In the genomic region with DNA sequence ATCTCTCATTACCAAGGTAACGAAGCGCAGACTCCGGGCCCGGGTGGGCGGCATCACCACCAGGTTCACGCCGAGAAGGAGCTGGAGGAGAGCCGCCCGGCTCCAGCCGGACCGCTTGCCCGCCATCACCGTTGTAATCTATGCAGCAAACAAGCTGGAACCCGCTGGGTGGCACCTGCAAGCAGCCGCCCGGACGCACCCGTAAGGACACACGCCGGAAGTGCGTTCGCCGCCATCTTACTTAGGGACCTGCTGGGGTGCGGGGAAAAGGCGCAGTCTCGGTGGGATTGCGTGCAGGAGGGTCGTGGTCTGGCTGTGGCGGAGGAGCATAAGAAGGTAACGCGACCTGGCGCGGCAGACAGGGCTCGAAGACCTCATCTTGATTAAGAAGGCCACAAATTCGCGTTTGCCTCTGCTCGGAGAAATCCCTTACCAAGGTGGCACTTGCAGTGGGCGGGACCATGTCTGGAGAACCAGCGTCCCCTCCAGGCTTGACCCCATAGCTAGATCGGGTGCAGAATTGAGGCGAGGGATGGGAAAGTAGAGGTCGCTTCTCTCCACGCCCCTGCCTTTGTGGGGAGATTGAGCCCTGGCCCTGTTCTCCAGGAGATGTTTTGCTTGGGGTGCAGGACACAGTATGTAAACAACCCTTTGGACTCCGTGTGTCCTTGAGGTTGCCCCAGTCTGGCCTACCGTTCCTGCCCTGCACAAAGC, we compare ENCODE assay signal across 1 cellular context.
TF ChIP-seq lines count a peak whose summit lies in the region.

A gene with protein sequence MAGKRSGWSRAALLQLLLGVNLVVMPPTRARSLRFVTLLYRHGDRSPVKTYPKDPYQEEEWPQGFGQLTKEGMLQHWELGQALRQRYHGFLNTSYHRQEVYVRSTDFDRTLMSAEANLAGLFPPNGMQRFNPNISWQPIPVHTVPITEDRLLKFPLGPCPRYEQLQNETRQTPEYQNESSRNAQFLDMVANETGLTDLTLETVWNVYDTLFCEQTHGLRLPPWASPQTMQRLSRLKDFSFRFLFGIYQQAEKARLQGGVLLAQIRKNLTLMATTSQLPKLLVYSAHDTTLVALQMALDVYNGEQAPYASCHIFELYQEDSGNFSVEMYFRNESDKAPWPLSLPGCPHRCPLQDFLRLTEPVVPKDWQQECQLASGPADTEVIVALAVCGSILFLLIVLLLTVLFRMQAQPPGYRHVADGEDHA (minus strand): TSS at position 151 of the 714 bp plus-strand sequence. CDS start 25 bp downstream, at position 126.

TF ChIP-seq in K562, 482 proteins besides CTCF, POLR2A, EP300 and RAD21 (continued from another document and continues in another):
- TF ChIP-seq, protein P1, sequence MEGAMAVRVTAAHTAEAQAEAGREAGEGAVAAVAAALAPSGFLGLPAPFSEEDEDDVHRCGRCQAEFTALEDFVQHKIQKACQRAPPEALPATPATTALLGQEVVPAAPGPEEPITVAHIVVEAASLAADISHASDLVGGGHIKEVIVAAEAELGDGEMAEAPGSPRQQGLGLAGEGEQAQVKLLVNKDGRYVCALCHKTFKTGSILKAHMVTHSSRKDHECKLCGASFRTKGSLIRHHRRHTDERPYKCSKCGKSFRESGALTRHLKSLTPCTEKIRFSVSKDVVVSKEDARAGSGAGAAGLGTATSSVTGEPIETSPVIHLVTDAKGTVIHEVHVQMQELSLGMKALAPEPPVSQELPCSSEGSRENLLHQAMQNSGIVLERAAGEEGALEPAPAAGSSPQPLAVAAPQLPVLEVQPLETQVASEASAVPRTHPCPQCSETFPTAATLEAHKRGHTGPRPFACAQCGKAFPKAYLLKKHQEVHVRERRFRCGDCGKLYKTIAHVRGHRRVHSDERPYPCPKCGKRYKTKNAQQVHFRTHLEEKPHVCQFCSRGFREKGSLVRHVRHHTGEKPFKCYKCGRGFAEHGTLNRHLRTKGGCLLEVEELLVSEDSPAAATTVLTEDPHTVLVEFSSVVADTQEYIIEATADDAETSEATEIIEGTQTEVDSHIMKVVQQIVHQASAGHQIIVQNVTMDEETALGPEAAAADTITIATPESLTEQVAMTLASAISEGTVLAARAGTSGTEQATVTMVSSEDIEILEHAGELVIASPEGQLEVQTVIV (CRISPR knock-in tag; IDR thresholded peaks at IDR 0.05; ENCODE audit: borderline replicate concordance): no peak
- TF ChIP-seq TCF7L2 (IDR thresholded peaks at IDR 0.05; ENCODE audit: low read depth, low read length) (0 out of 2 replicates have a peak, but pooled peaks have one; percentile 13), NFE2 (IDR thresholded peaks at IDR 0.05; ENCODE audit: low read depth) (no peak; the same call in 1 of the 2 replicates), ELF1 (tag; IDR thresholded peaks at IDR 0.05) (peak; percentile 65), PHF20 (IDR thresholded peaks at IDR 0.05; ENCODE audit: partially characterized antibody) (peak; percentile 95), TAF1 (IDR thresholded peaks at IDR 0.05; ENCODE audit: control insufficient read depth, extremely low read depth, insufficient read depth, low read length, severe bottlenecking) (peak; percentile 99), BACH1 (tag; IDR thresholded peaks at IDR 0.05) (no peak), HDAC2 (IDR thresholded peaks at IDR 0.05) (peak; percentile 85; the same call in 1 of the 2 replicates), ZFX (CRISPR knock-in tag; IDR thresholded peaks at IDR 0.05) (peak; percentile 78), ZNF696 (CRISPR knock-in tag; conservative IDR thresholded peaks at IDR 0.05) (no peak), NCOA6 (IDR thresholded peaks at IDR 0.05) (no peak; the same call in 1 of the 2 replicates), ZNF274 (IDR thresholded peaks at IDR 0.05; ENCODE audit: borderline replicate concordance, low read depth, low read length) (no peak), LARP7 (IDR thresholded peaks at IDR 0.05) (no peak; the same call in none of the 2 replicates), SRSF3 (IDR thresholded peaks at IDR 0.05; ENCODE audit: insufficient read depth, low read length) (no peak), SRSF1 (IDR thresholded peaks at IDR 0.05; ENCODE audit: low read depth, low read length) (no peak), PRMT5 (CRISPR knock-in tag; IDR thresholded peaks at IDR 0.05) (no peak), CCNT2 (IDR thresholded peaks at IDR 0.05; ENCODE audit: borderline replicate concordance, extremely low read depth, insufficient read length, low read depth, low read length) (peak; percentile 51), HNRNPLL (IDR thresholded peaks at IDR 0.05; ENCODE audit: low read depth, low read length, poor library complexity, severe bottlenecking) (peak; percentile 92), ZNF212 (CRISPR knock-in tag; IDR thresholded peaks at IDR 0.05) (no peak), FUS (optimal IDR thresholded peaks at IDR 0.05; ENCODE audit: low read depth, low read length) (no peak)
- TF ChIP-seq, protein P2, sequence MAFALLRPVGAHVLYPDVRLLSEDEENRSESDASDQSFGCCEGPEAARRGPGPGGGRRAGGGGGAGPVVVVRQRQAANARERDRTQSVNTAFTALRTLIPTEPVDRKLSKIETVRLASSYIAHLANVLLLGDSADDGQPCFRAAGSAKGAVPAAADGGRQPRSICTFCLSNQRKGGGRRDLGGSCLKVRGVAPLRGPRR (CRISPR knock-in tag; IDR thresholded peaks at IDR 0.05): no peak
- TF ChIP-seq, protein P3, sequence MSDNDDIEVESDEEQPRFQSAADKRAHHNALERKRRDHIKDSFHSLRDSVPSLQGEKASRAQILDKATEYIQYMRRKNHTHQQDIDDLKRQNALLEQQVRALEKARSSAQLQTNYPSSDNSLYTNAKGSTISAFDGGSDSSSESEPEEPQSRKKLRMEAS (CRISPR knock-in tag; IDR thresholded peaks at IDR 0.05): peak; percentile 72
- TF ChIP-seq, protein P4, sequence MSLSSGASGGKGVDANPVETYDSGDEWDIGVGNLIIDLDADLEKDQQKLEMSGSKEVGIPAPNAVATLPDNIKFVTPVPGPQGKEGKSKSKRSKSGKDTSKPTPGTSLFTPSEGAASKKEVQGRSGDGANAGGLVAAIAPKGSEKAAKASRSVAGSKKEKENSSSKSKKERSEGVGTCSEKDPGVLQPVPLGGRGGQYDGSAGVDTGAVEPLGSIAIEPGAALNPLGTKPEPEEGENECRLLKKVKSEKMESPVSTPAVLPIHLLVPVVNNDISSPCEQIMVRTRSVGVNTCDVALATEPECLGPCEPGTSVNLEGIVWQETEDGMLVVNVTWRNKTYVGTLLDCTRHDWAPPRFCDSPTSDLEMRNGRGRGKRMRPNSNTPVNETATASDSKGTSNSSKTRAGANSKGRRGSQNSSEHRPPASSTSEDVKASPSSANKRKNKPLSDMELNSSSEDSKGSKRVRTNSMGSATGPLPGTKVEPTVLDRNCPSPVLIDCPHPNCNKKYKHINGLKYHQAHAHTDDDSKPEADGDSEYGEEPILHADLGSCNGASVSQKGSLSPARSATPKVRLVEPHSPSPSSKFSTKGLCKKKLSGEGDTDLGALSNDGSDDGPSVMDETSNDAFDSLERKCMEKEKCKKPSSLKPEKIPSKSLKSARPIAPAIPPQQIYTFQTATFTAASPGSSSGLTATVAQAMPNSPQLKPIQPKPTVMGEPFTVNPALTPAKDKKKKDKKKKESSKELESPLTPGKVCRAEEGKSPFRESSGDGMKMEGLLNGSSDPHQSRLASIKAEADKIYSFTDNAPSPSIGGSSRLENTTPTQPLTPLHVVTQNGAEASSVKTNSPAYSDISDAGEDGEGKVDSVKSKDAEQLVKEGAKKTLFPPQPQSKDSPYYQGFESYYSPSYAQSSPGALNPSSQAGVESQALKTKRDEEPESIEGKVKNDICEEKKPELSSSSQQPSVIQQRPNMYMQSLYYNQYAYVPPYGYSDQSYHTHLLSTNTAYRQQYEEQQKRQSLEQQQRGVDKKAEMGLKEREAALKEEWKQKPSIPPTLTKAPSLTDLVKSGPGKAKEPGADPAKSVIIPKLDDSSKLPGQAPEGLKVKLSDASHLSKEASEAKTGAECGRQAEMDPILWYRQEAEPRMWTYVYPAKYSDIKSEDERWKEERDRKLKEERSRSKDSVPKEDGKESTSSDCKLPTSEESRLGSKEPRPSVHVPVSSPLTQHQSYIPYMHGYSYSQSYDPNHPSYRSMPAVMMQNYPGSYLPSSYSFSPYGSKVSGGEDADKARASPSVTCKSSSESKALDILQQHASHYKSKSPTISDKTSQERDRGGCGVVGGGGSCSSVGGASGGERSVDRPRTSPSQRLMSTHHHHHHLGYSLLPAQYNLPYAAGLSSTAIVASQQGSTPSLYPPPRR (CRISPR knock-in tag; IDR thresholded peaks at IDR 0.05; ENCODE audit: borderline replicate concordance): no peak
- TF ChIP-seq, protein P5, sequence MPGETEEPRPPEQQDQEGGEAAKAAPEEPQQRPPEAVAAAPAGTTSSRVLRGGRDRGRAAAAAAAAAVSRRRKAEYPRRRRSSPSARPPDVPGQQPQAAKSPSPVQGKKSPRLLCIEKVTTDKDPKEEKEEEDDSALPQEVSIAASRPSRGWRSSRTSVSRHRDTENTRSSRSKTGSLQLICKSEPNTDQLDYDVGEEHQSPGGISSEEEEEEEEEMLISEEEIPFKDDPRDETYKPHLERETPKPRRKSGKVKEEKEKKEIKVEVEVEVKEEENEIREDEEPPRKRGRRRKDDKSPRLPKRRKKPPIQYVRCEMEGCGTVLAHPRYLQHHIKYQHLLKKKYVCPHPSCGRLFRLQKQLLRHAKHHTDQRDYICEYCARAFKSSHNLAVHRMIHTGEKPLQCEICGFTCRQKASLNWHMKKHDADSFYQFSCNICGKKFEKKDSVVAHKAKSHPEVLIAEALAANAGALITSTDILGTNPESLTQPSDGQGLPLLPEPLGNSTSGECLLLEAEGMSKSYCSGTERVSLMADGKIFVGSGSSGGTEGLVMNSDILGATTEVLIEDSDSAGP (CRISPR knock-in tag; IDR thresholded peaks at IDR 0.05): no peak
- TF ChIP-seq, protein P6, sequence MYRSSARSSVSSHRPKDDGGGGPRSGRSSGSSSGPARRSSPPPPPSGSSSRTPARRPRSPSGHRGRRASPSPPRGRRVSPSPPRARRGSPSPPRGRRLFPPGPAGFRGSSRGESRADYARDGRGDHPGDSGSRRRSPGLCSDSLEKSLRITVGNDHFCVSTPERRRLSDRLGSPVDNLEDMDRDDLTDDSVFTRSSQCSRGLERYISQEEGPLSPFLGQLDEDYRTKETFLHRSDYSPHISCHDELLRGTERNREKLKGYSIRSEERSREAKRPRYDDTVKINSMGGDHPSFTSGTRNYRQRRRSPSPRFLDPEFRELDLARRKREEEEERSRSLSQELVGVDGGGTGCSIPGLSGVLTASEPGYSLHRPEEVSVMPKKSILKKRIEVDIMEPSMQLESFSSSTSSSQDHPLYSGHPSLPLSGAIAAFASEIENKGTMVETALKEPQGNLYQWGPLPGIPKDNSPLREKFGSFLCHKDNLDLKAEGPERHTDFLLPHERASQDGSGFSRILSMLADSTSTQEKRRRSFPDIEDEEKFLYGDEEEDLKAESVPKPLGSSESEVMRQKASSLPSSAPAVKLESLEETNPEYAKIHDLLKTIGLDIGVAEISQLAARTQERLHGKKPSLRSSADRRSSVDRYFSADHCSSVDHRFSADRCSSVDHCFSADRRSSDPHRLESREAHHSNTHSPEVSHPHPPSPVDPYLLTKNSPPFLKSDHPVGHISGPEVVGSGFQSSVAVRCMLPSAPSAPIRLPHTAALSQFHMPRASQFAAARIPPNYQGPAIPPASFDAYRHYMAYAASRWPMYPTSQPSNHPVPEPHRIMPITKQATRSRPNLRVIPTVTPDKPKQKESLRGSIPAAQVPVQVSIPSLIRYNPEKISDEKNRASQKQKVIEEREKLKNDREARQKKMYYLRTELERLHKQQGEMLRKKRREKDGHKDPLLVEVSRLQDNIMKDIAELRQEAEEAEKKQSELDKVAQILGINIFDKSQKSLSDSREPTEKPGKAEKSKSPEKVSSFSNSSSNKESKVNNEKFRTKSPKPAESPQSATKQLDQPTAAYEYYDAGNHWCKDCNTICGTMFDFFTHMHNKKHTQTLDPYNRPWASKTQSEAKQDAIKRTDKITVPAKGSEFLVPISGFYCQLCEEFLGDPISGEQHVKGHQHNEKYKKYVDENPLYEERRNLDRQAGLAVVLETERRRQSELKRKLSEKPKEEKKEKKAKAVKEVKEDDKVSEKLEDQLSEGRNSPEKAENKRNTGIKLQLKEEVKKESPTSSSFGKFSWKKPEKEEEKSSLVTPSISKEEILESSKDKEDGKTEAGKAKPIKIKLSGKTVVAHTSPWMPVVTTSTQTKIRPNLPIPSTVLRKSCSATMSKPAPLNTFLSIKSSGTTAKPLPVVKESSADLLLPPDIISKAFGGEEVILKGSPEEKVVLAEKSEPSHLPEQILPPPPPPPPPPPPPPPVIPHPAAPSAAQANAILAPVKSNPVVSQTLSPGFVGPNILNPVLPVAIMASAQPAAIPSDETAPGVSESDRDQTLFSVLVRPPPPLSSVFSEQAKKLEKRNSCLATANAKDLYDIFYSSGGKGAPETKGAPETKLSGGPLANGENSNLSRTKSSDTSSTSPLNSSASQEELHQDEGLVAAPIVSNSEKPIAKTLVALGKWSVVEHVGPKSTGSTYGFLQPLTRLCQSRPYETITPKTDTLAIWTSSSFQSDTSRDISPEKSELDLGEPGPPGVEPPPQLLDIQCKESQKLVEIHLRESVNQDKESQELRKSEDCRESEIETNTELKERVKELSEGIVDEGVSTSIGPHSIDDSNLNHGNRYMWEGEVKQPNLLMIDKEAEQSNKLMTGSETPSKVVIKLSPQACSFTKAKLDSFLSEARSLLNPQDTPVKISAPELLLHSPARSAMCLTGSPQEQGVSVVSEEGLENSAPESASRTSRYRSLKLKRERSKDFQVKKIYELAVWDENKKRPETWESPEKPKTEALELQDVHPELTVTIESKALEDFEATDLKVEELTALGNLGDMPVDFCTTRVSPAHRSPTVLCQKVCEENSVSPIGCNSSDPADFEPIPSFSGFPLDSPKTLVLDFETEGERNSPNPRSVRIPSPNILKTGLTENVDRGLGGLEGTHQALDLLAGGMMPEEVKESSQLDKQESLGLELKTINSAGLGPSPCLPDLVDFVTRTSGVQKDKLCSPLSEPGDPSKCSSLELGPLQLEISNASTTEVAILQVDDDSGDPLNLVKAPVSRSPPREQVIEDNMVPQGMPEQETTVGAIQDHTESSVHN (IDR thresholded peaks at IDR 0.05; ENCODE audit: borderline replicate concordance in 1 of 2, low read depth in 1 of 2): no peak
- TF ChIP-seq, protein P7, sequence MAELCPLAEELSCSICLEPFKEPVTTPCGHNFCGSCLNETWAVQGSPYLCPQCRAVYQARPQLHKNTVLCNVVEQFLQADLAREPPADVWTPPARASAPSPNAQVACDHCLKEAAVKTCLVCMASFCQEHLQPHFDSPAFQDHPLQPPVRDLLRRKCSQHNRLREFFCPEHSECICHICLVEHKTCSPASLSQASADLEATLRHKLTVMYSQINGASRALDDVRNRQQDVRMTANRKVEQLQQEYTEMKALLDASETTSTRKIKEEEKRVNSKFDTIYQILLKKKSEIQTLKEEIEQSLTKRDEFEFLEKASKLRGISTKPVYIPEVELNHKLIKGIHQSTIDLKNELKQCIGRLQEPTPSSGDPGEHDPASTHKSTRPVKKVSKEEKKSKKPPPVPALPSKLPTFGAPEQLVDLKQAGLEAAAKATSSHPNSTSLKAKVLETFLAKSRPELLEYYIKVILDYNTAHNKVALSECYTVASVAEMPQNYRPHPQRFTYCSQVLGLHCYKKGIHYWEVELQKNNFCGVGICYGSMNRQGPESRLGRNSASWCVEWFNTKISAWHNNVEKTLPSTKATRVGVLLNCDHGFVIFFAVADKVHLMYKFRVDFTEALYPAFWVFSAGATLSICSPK (IDR thresholded peaks at IDR 0.05; ENCODE audit: borderline replicate concordance): no peak
- TF ChIP-seq, protein P8, sequence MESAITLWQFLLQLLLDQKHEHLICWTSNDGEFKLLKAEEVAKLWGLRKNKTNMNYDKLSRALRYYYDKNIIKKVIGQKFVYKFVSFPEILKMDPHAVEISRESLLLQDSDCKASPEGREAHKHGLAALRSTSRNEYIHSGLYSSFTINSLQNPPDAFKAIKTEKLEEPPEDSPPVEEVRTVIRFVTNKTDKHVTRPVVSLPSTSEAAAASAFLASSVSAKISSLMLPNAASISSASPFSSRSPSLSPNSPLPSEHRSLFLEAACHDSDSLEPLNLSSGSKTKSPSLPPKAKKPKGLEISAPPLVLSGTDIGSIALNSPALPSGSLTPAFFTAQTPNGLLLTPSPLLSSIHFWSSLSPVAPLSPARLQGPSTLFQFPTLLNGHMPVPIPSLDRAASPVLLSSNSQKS (CRISPR knock-in tag; IDR thresholded peaks at IDR 0.05): no peak
